Comparison of ENCODE assay signal across 8 cellular contexts in the genomic region with DNA sequence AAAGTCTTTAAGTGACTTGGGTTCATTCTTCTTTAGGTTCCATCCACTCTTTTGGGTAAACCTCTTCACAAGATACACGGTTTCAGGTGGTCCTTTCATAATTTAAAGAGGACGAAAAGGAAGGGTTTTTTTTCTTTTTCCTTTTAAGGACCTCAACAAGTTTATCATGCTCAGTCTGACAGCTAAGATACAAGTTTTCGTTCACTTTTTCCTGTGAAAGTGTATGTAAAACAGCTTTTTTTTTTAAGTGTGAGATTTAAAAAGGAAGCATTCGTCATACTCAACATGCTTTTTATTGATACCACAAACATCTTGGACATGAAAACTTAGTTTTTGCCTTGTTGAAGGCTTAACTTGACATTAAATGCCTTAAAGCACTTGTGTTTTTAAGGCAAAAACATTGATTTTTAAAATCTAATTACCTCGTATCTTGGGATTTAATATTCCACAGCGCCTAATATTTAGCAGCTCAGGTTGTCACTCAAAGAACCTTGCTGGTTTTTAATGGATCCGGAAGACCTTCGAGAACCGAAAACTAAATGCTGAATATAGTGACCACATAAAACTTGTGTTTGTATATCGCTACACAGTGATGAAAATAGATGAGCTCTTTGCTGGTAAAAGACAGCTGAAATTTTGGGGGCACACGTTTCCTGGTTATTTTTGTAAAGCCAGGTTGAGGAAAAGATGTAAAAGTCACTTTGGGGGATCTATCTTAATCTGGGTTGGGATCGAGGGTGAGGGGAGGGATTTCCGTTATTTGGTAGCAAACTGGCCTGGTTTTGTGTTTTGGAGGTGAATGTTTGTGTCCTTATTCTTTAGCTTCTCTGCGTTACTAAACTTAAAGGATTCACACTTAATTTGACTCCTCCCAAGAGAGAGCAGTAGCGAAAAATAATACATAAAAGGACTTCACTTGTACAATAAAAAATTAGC. TPM values are rescaled to one million over a fixed set of nuclear protein-coding genes. Genes with fewer than 3 reads are reported as not detected.
A peak's percentile ranks its signal among the peaks of the same experiment; 100 is the strongest.
DNase-seq lines count a peak whose midpoint lies in the region; ATAC-seq and TF ChIP-seq lines count a peak whose summit lies in the region.

No MANE protein-coding gene starts in this region.

- no peak overlapping the region for H3K9ac ChIP-seq in parathyroid adenoma

- H2AFZ ChIP-seq in PC-9 (no peak overlapping the region), parathyroid adenoma (no peak overlapping the region)

- H3K4me1 ChIP-seq in DOHH2 (ENCODE audit: control insufficient read depth, low read length) (peaks cover 50% of the 10 kb centered on the region), PC-9 (replicated peaks; ENCODE audit: insufficient read depth) (peaks cover 38% of the 10 kb centered on the region), parathyroid adenoma (peaks cover 6% of the 10 kb centered on the region)

- H3K27me3 ChIP-seq in DOHH2 (ENCODE audit: control insufficient read depth, low read length): no peaks in the 10 kb centered on the region
- no peaks in the 10 kb centered on the region for H3K27me3 ChIP-seq in PC-9 (ENCODE audit: insufficient read depth, low read depth)
- H3K27me3 ChIP-seq in parathyroid adenoma (ENCODE audit: control insufficient read depth, insufficient read depth, low read length): no peaks in the 10 kb centered on the region

- no TSS peak for BruUV-seq in PC-9 (replicated peaks; lab: Mats Ljungman, UMichigan)

- POLR2A ChIA-PET in PC-9 (lab: Charles Lee; ENCODE audit: unreplicated experiment): no interaction called here
- POLR2A ChIA-PET in RWPE1 (lab: Yijun Ruan, JAX; ENCODE audit: low non-redundant PET): interaction anchor here (0.7 kb wide), 2 partner anchors 29 to 257 kb away, joined by 6 to 7 read pairs; no protein-coding TSS in a partner anchor

- no peak for ATAC-seq in HG03135 (IDR thresholded peaks at IDR 0.05; ENCODE audit: unreplicated experiment)
- ATAC-seq in HG02798 (IDR thresholded peaks at IDR 0.05; ENCODE audit: poor library complexity, unreplicated experiment): no peak

- DNase-seq in PC-9: no peak
- DNase-seq in erythroblast (lab: John Stamatoyannopoulos, UW): peak; percentile 36 to 47
- no peak for DNase-seq in NCI-H1105 treated with DMSO at 0.1 percent for 48 hours (lab: John Stamatoyannopoulos, UW)
- no peak for DNase-seq in RWPE1 (ENCODE audit: low spot score)

- H3K27ac ChIP-seq in DOHH2 (ENCODE audit: low read depth, low read length): peak overlapping the region; percentile 83; the same call in 1 of the 2 replicates
- H3K27ac ChIP-seq in PC-9: peak overlapping the region; percentile 84
- H3K27ac ChIP-seq in parathyroid adenoma: peak overlapping the region; percentile 98
- no peak overlapping the region for H3K27ac ChIP-seq in RWPE1

- TF ChIP-seq CTCF in DOHH2 (IDR thresholded peaks at IDR 0.05; ENCODE audit: low read depth, low read length, poor library complexity, severe bottlenecking) (no peak), PC-9 (conservative IDR thresholded peaks at IDR 0.05) (no peak), parathyroid adenoma (IDR thresholded peaks at IDR 0.05) (no peak), RWPE1 (conservative IDR thresholded peaks at IDR 0.05; ENCODE audit: low read depth) (no peak)

- CTCF ChIA-PET in PC-9 (lab: Charles Lee) (interaction anchor here (0.8 kb wide), 1 partner anchor 291 kb away, joined by 3 read pairs; no protein-coding TSS in a partner anchor), RWPE1 (lab: Yijun Ruan, JAX) (interaction anchor here (0.7 to 1.2 kb wide), 2 partner anchors 67 to 257 kb away, joined by 3 to 4 read pairs; no protein-coding TSS in a partner anchor)

- H3K4me2 ChIP-seq in DOHH2 (ENCODE audit: low read length) (peak overlapping the region; percentile 88), PC-9 (peak overlapping the region; percentile 99), parathyroid adenoma (ENCODE audit: low read length) (peak overlapping the region; percentile 77)

- intact Hi-C loops in PC-9 (cut with micrococcal nuclease; ENCODE audit: unreplicated experiment): loop anchor here (5.0 kb wide), 2 partner anchors 128 to 442 kb away; a partner anchor contains a TSS

- H3K9me2 ChIP-seq in DOHH2 (replicated peaks; ENCODE audit: control insufficient read depth, low read length) (no peaks in the 10 kb centered on the region), PC-9 (ENCODE audit: insufficient read depth) (no peaks in the 10 kb centered on the region)

- TF ChIP-seq POLR2A in erythroblast (IDR thresholded peaks at IDR 0.05; ENCODE audit: low read length): no peak

- H3K4me3 ChIP-seq in DOHH2 (ENCODE audit: low read length) (peak overlapping the region; percentile 89), PC-9 (peak overlapping the region; percentile 97), parathyroid adenoma (ENCODE audit: low read depth, low read length) (peak overlapping the region; percentile 96)

- H4K20me1 ChIP-seq in DOHH2 (ENCODE audit: control insufficient read depth, insufficient read depth, low read depth, low read length) (peaks cover 32% of the 10 kb centered on the region), PC-9 (ENCODE audit: insufficient read depth) (peaks cover 50% of the 10 kb centered on the region)

- H3K36me3 ChIP-seq in DOHH2 (ENCODE audit: control insufficient read depth, low read length) (peaks cover 72% of the 10 kb centered on the region), PC-9 (ENCODE audit: low read depth) (peaks cover 40% of the 10 kb centered on the region), parathyroid adenoma (ENCODE audit: control insufficient read depth, insufficient read depth, low read length) (no peaks in the 10 kb centered on the region)

- H3K9me3 ChIP-seq in DOHH2 (ENCODE audit: control insufficient read depth, insufficient read depth, low read length) (no peaks in the 10 kb centered on the region), PC-9 (ENCODE audit: insufficient read depth, low read depth) (no peaks in the 10 kb centered on the region), parathyroid adenoma (ENCODE audit: control insufficient read depth, low read length) (no peaks in the 10 kb centered on the region)

- no peaks in the 10 kb centered on the region; the same call in 1 of the 2 replicates for H3F3A ChIP-seq in DOHH2 (ENCODE audit: control insufficient read depth, insufficient read depth)
- peaks cover 40% of the 10 kb centered on the region for H3F3A ChIP-seq in PC-9 (ENCODE audit: insufficient read depth, low read depth)

- peaks cover 81% of the 10 kb centered on the region for H3K79me2 ChIP-seq in DOHH2 (ENCODE audit: control insufficient read depth, low read length)
- peaks cover 73% of the 10 kb centered on the region for H3K79me2 ChIP-seq in PC-9 (ENCODE audit: low read depth)
- H3K79me2 ChIP-seq in parathyroid adenoma: peaks cover 17% of the 10 kb centered on the region

RNA-seq across cellular contexts. Expression of a gene that starts 2.3 kb away (rescaled TPM):
- 43.1 and 52.9 TPM in 2 replicates for total RNA-seq in PC-9 (2021)

RNA-seq across cellular contexts. Expression of a gene that starts 34.3 kb away (rescaled TPM):
- 6.8 and 10.4 TPM in 2 replicates for total RNA-seq in PC-9 (2021)

Comparison
In these comparisons a context has a peak if more than half of its experiments do, and no peak if none do; other contexts are left out.
1. DNase-seq: peak in erythroblast (2 of 2); none in PC-9 (0 of 2), NCI-H1105 treated with DMSO at 0.1 percent for 48 hours (single experiment) and RWPE1 (single experiment).
2. Peak in every context shown above with its lines, with median percentiles within 50 percentile points of each other: H3K4me2 ChIP-seq and H3K4me3 ChIP-seq.